In genomic region chr17:45895304-45895968, GRCh38 we compare ENCODE assay signal across 7 cellular contexts. TPM values are rescaled to one million over a fixed set of nuclear protein-coding genes. Genes with fewer than 3 reads are reported as not detected.
DNase-seq lines count a peak whose midpoint lies in the region; ATAC-seq and TF ChIP-seq lines count a peak whose summit lies in the region.

No MANE protein-coding gene starts in this region.

- H3K4me1 ChIP-seq in ascending aorta (peaks cover 6 to 25% of the 10 kb centered on the region in 2 donors), iPS-18a (ENCODE audit: control insufficient read depth, low read depth, low read length) (peaks cover 3% of the 10 kb centered on the region), spleen (peaks cover 20 to 44% (median 34%) of the 10 kb centered on the region in 6 donors)

- 0 to 1% (median 1%) methylated on average over 27 to 63 of the region's 63 CpGs for whole genome bisulfite sequencing in spleen, 5 donors

- H3K9me3 ChIP-seq in ascending aorta: no peaks in the 10 kb centered on the region
- no peaks in the 10 kb centered on the region for H3K9me3 ChIP-seq in iPS-18a (ENCODE audit: control insufficient read depth, low read depth, low read length)
- no peaks in the 10 kb centered on the region for H3K9me3 ChIP-seq in spleen

- H3K4me3 ChIP-seq in ascending aorta (peak overlapping the region; percentile 70 to 84), iPS-18a (ENCODE audit: low read length) (peak overlapping the region; percentile 61), spleen (peak overlapping the region; percentile 31 to 95 (median 73))

- TF ChIP-seq CTCF in GM20000 (IDR thresholded peaks at IDR 0.05; ENCODE audit: extremely low read depth, missing control alignments): no peak
- TF ChIP-seq CTCF in ascending aorta (IDR thresholded peaks at IDR 0.05): no peak
- no peak for TF ChIP-seq CTCF in spleen (IDR thresholded peaks at IDR 0.05 in 8 of 11, conservative IDR thresholded peaks at IDR 0.05 in 3 of 11)

- H3K27me3 ChIP-seq in ascending aorta: peaks cover 6% of the 10 kb centered on the region
- H3K27me3 ChIP-seq in iPS-18a (ENCODE audit: control insufficient read depth, insufficient read depth, low read length): peaks cover 92% of the 10 kb centered on the region
- peaks cover 3 to 74% (median 45%) of the 10 kb centered on the region in 7 donors for H3K27me3 ChIP-seq in spleen (replicated peaks in 1 of 7)

- TF ChIP-seq POLR2A in spleen (IDR thresholded peaks at IDR 0.05): no peak

- peak; percentile 50 for DNase-seq in GM20000 (ENCODE audit: low spot score)
- peak; percentile 25 to 86 for DNase-seq in NCI-H526 (lab: John Stamatoyannopoulos, UW)
- DNase-seq in ascending aorta (ENCODE audit: low spot score in 2 of 2): no peak
- no peak for DNase-seq in spleen
- DNase-seq in mucosa of gallbladder (ENCODE audit: low spot score): no peak

- no peak for ATAC-seq in HG02763 (IDR thresholded peaks at IDR 0.05; ENCODE audit: unreplicated experiment)

- H3K27ac ChIP-seq in ascending aorta: no peak overlapping the region
- H3K27ac ChIP-seq in iPS-18a (ENCODE audit: low read length): no peak overlapping the region
- H3K27ac ChIP-seq in spleen: no peak overlapping the region

- H3K36me3 ChIP-seq in ascending aorta (no peaks in the 10 kb centered on the region), iPS-18a (ENCODE audit: control insufficient read depth, low read depth, low read length) (no peaks in the 10 kb centered on the region), spleen (no peaks in the 10 kb centered on the region)

- intact Hi-C loops in ascending aorta (cut with DNase I): loop anchor here (5.0 kb wide), 1 partner anchor 47 kb away; no protein-coding TSS in a partner anchor
- intact Hi-C loops in spleen (cut with DNase I; ENCODE audit: low total_unique reads): no loop called here

- H3K9ac ChIP-seq in iPS-18a (ENCODE audit: low read length): no peak overlapping the region

RNA-seq across cellular contexts. Expression of gene MAPT, which starts 1.1 kb away (rescaled TPM):
- total RNA-seq in ascending aorta: 0.32 TPM
- total RNA-seq in spleen: 1 to 10 TPM in 3 of 7 donors, under 1 TPM in 4; 0.32 to 1.6 (median 0.68) TPM
- polyA plus RNA-seq in spleen: under 1 TPM; 0.15 to 0.32 (median 0.20) TPM
- 11.0 TPM for total RNA-seq in mucosa of gallbladder

RNA-seq across cellular contexts. Expression of gene SPPL2C, which starts 50.8 kb away (rescaled TPM):
- total RNA-seq in ascending aorta (not detected), spleen (not detected), mucosa of gallbladder (not detected)
- not detected for polyA plus RNA-seq in spleen

Comparison
In these comparisons a context has a peak if more than half of its experiments do, and no peak if none do; other contexts are left out.
1. DNase-seq: peak in GM20000 (single experiment) and NCI-H526 (2 of 2); none in ascending aorta (0 of 2), spleen (single experiment) and mucosa of gallbladder (single experiment).
2. Peak in every context shown above with its lines, with median percentiles within 50 percentile points of each other: H3K4me3 ChIP-seq.